1 cellular context compared by ENCODE assay signal in the genomic region with DNA sequence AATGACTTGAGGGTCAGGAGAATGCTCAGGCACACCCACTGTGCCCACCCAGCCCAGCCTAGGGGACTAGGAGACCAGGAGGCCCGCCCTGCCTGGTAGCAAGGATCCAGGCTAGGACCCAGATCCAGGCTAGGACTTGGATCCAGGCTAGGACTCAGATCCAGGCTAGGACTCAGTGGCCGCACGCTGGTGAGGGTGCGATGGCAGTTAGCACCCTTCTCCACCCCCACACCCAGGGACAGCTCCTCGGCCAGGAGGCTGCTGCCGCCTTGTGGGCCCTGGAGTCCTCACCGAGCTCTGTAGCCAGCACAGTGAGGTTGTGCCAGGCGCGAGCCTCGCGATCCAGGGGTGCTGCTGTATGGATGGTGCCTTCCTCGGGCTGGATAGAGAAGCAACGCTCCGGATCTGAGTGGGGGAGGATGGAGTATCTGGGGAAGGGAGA.
TF ChIP-seq lines count a peak whose summit lies in the region.

No MANE protein-coding gene starts in this region.

TF ChIP-seq in HepG2, 621 proteins besides CTCF, POLR2A, EP300 and RAD21 (continued from another document):
- TF ChIP-seq, protein P1, sequence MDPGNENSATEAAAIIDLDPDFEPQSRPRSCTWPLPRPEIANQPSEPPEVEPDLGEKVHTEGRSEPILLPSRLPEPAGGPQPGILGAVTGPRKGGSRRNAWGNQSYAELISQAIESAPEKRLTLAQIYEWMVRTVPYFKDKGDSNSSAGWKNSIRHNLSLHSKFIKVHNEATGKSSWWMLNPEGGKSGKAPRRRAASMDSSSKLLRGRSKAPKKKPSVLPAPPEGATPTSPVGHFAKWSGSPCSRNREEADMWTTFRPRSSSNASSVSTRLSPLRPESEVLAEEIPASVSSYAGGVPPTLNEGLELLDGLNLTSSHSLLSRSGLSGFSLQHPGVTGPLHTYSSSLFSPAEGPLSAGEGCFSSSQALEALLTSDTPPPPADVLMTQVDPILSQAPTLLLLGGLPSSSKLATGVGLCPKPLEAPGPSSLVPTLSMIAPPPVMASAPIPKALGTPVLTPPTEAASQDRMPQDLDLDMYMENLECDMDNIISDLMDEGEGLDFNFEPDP (CRISPR knock-in tag; conservative IDR thresholded peaks at IDR 0.05), result 0 out of 2 replicates have a peak, but pooled peaks have one; percentile 94
- TF ChIP-seq ZNF614 (CRISPR knock-in tag; IDR thresholded peaks at IDR 0.05; ENCODE audit: borderline replicate concordance), result peak; percentile 13; the same call in 1 of the 2 replicates
- TF ChIP-seq STAT5B (CRISPR knock-in tag; IDR thresholded peaks at IDR 0.05), result no peak
- TF ChIP-seq KDM2A (CRISPR knock-in tag; IDR thresholded peaks at IDR 0.05; ENCODE audit: borderline replicate concordance, low read depth), result peak; percentile 66; the same call in 1 of the 2 replicates
- TF ChIP-seq ATF7 (IDR thresholded peaks at IDR 0.05), result no peak
- TF ChIP-seq ATF7 (CRISPR knock-in tag; IDR thresholded peaks at IDR 0.05), result 0 out of 2 replicates have a peak, but pooled peaks have one; percentile 30
- no peak for TF ChIP-seq HOXA9 (CRISPR knock-in tag; IDR thresholded peaks at IDR 0.05; ENCODE audit: borderline replicate concordance)
- TF ChIP-seq, protein P2, sequence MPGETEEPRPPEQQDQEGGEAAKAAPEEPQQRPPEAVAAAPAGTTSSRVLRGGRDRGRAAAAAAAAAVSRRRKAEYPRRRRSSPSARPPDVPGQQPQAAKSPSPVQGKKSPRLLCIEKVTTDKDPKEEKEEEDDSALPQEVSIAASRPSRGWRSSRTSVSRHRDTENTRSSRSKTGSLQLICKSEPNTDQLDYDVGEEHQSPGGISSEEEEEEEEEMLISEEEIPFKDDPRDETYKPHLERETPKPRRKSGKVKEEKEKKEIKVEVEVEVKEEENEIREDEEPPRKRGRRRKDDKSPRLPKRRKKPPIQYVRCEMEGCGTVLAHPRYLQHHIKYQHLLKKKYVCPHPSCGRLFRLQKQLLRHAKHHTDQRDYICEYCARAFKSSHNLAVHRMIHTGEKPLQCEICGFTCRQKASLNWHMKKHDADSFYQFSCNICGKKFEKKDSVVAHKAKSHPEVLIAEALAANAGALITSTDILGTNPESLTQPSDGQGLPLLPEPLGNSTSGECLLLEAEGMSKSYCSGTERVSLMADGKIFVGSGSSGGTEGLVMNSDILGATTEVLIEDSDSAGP (CRISPR knock-in tag; IDR thresholded peaks at IDR 0.05; ENCODE audit: borderline replicate concordance), result peak; percentile 37
- TF ChIP-seq HNRNPUL1 (IDR thresholded peaks at IDR 0.05; ENCODE audit: low read depth, low read length), result no peak
- TF ChIP-seq, protein P3, sequence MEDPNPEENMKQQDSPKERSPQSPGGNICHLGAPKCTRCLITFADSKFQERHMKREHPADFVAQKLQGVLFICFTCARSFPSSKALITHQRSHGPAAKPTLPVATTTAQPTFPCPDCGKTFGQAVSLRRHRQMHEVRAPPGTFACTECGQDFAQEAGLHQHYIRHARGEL (CRISPR knock-in tag; IDR thresholded peaks at IDR 0.05), result no peak
- TF ChIP-seq, protein P4, sequence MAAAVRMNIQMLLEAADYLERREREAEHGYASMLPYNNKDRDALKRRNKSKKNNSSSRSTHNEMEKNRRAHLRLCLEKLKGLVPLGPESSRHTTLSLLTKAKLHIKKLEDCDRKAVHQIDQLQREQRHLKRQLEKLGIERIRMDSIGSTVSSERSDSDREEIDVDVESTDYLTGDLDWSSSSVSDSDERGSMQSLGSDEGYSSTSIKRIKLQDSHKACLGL (CRISPR knock-in tag; IDR thresholded peaks at IDR 0.05), result no peak; the same call in 1 of the 2 replicates
- no peak for TF ChIP-seq ATM (IDR thresholded peaks at IDR 0.05; ENCODE audit: borderline replicate concordance)
- TF ChIP-seq THAP11 (CRISPR knock-in tag; IDR thresholded peaks at IDR 0.05), result no peak
- TF ChIP-seq CBX1 (IDR thresholded peaks at IDR 0.05; ENCODE audit: low read depth), result peak; percentile 30
- TF ChIP-seq, protein P5, sequence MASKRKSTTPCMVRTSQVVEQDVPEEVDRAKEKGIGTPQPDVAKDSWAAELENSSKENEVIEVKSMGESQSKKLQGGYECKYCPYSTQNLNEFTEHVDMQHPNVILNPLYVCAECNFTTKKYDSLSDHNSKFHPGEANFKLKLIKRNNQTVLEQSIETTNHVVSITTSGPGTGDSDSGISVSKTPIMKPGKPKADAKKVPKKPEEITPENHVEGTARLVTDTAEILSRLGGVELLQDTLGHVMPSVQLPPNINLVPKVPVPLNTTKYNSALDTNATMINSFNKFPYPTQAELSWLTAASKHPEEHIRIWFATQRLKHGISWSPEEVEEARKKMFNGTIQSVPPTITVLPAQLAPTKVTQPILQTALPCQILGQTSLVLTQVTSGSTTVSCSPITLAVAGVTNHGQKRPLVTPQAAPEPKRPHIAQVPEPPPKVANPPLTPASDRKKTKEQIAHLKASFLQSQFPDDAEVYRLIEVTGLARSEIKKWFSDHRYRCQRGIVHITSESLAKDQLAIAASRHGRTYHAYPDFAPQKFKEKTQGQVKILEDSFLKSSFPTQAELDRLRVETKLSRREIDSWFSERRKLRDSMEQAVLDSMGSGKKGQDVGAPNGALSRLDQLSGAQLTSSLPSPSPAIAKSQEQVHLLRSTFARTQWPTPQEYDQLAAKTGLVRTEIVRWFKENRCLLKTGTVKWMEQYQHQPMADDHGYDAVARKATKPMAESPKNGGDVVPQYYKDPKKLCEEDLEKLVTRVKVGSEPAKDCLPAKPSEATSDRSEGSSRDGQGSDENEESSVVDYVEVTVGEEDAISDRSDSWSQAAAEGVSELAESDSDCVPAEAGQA (IDR thresholded peaks at IDR 0.05; ENCODE audit: low read depth), result no peak
- TF ChIP-seq, protein P5 (CRISPR knock-in tag; IDR thresholded peaks at IDR 0.05; ENCODE audit: borderline replicate concordance), result no peak
